9 cellular contexts compared by ENCODE assay signal in the genomic region with DNA sequence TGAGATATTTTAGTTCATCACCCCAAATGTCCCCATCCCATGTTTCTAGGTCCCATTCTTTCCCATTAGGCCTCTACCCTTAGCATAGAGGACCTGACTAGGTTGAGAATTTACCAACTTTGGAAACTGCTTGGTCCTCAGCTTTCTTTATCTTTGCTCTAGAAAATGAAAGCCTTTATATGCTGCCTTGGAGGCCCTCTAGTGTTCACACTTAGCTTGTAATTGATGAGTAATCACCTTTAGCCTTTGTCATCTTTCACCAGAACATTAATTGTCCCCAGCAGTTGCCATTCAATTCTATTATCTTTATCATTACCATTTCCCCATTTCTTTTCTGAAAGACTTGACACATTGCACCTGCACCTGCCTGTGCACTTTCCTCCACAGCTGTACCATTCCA.
A peak's percentile ranks its signal among the peaks of the same experiment; 100 is the strongest.
DNase-seq lines count a peak whose midpoint lies in the region; ATAC-seq, FAIRE-seq and TF ChIP-seq lines count a peak whose summit lies in the region.
"Had no signal": no experiment of that assay in that cellular context is flagged by ENCODE, and none has a peak within 500 bp of the region (broad histone marks: within the 10 kb centered on the region; RNA-seq: fewer than 3 reads in every experiment).

No MANE protein-coding gene starts in this region.

- H3K36me3 Mint-ChIP-seq in HFFc6 (ENCODE audit: low read depth) = no peaks in the 10 kb centered on the region

- H3K4me3 ChIP-seq in DOHH2 (ENCODE audit: low read length) (no peak overlapping the region), keratinocyte (ENCODE audit: control insufficient read depth in 2 of 3, extremely low read depth in 1 of 3, insufficient read depth in 2 of 3, low read depth in 1 of 3, low read length in 3 of 3) (no peak overlapping the region)

- no peaks in the 10 kb centered on the region for H3K9me1 ChIP-seq in keratinocyte (ENCODE audit: control insufficient read depth, extremely low read depth, insufficient read depth, low read length)

- no peak for FAIRE-seq in keratinocyte (lab: Jason Lieb, UNC)
- FAIRE-seq: endometrium had no signal

- no peaks in the 10 kb centered on the region for H3K9me3 Mint-ChIP-seq in HFFc6

- H3K4me1 ChIP-seq in DOHH2 (ENCODE audit: control insufficient read depth, low read length) (peaks cover 4% of the 10 kb centered on the region; the same call in 1 of the 2 replicates), keratinocyte (ENCODE audit: control insufficient read depth, extremely low read depth, insufficient read depth, low read length) (no peaks in the 10 kb centered on the region)

- TF ChIP-seq CTCF in DOHH2 (IDR thresholded peaks at IDR 0.05; ENCODE audit: low read depth, low read length, poor library complexity, severe bottlenecking) (peak; percentile 58), HFFc6 (IDR thresholded peaks at IDR 0.05) (peak; percentile 57), keratinocyte (optimal IDR thresholded peaks at IDR 0.05 in 1 of 3, IDR thresholded peaks at IDR 0.05 in 1 of 3, conservative IDR thresholded peaks at IDR 0.05 in 1 of 3; ENCODE audit: extremely low read depth in 1 of 3, insufficient read depth in 2 of 3, low read length in 3 of 3) (peak in 2 of 3 experiments; percentile 51 to 62)

- H3K36me3 ChIP-seq in DOHH2 (ENCODE audit: control insufficient read depth, low read length) = no peaks in the 10 kb centered on the region
- no peaks in the 10 kb centered on the region for H3K36me3 ChIP-seq in keratinocyte (ENCODE audit: control insufficient read depth in 2 of 2, extremely low read depth in 1 of 2, insufficient read depth in 2 of 2, low read length in 2 of 2)

- no peaks in the 10 kb centered on the region for H3K4me1 Mint-ChIP-seq in HFFc6 (ENCODE audit: low read depth)

- H4K20me1 ChIP-seq in DOHH2 (ENCODE audit: control insufficient read depth, insufficient read depth, low read depth, low read length) (no peaks in the 10 kb centered on the region), keratinocyte (ENCODE audit: control insufficient read depth, extremely low read depth, insufficient read depth, low read length) (no peaks in the 10 kb centered on the region)

- no peak overlapping the region for H3K9ac ChIP-seq in keratinocyte (ENCODE audit: control insufficient read depth, extremely low read depth, insufficient read depth, low read length)

- no peak for DNase-seq in HFFc6
- no peak for DNase-seq in keratinocyte (ENCODE audit: low read depth, low spot score)
- no peak for DNase-seq in NCI-H128 (lab: John Stamatoyannopoulos, UW; ENCODE audit: unreplicated experiment)
- DNase-seq in cerebellar nuclear complex (lab: John Stamatoyannopoulos, UW) = no peak
- DNase-seq in DMS153 (lab: John Stamatoyannopoulos, UW) = no peak
- no peak for DNase-seq in activated T-cell treated with anti-CD3 and anti-CD28 coated beads, Interleukin-2, amount 50 U/mL, for 1 hour

- H2AFZ ChIP-seq in keratinocyte (ENCODE audit: control insufficient read depth, low read length) = no peak overlapping the region

- H3K27me3 ChIP-seq in DOHH2 (ENCODE audit: control insufficient read depth, low read length) (no peaks in the 10 kb centered on the region), keratinocyte (ENCODE audit: control insufficient read depth, extremely low read depth, insufficient read depth, low read length) (no peaks in the 10 kb centered on the region)

- peaks cover 3% of the 10 kb centered on the region for H3K27me3 Mint-ChIP-seq in HFFc6 (ENCODE audit: insufficient read depth)

- no peaks in the 10 kb centered on the region for H3K9me2 ChIP-seq in DOHH2 (replicated peaks; ENCODE audit: control insufficient read depth, low read length)

- H3K4me3 Mint-ChIP-seq in HFFc6 = no peak overlapping the region

- dilution Hi-C loops in keratinocyte (cut with MboI; ENCODE audit: extremely low pct_ligation_motif_present, low sequenced_read_pairs) = no loop called here

- H3K9me3 ChIP-seq in DOHH2 (ENCODE audit: control insufficient read depth, insufficient read depth, low read length) (no peaks in the 10 kb centered on the region), keratinocyte (ENCODE audit: control insufficient read depth, low read depth, low read length) (no peaks in the 10 kb centered on the region)

- no peak overlapping the region for H3K4me2 ChIP-seq in DOHH2 (ENCODE audit: low read length)
- no peak overlapping the region for H3K4me2 ChIP-seq in keratinocyte (ENCODE audit: control insufficient read depth, extremely low read depth, insufficient read depth, low read depth, low read length)

- no peaks in the 10 kb centered on the region for H3F3A ChIP-seq in DOHH2 (ENCODE audit: control insufficient read depth, insufficient read depth)

- no peak overlapping the region for H3K27ac Mint-ChIP-seq in HFFc6

- H3K27ac ChIP-seq in DOHH2 (ENCODE audit: low read depth, low read length) = no peak overlapping the region
- H3K27ac ChIP-seq in keratinocyte (ENCODE audit: control insufficient read depth, insufficient read depth, low read length) = no peak overlapping the region

- H3K79me2 ChIP-seq in DOHH2 (ENCODE audit: control insufficient read depth, low read length) = no peaks in the 10 kb centered on the region
- H3K79me2 ChIP-seq in keratinocyte (ENCODE audit: control insufficient read depth, insufficient read depth, low read length) = no peaks in the 10 kb centered on the region

- ATAC-seq in SK-N-SH treated with all-trans-retinoic acid at 6 μM for 48 hours = peak; percentile 40; the same call in 1 of the 3 replicates

TF ChIP-seq in SK-N-SH treated with all-trans-retinoic acid at 6 μM for 48 hours, 23 proteins besides CTCF, POLR2A, EP300 and RAD21:
- TF ChIP-seq RARB (CRISPR knock-in tag; IDR thresholded peaks at IDR 0.05) = no peak
- TF ChIP-seq PPARA (CRISPR knock-in tag; IDR thresholded peaks at IDR 0.05; ENCODE audit: borderline replicate concordance) = no peak
- TF ChIP-seq, protein P1, sequence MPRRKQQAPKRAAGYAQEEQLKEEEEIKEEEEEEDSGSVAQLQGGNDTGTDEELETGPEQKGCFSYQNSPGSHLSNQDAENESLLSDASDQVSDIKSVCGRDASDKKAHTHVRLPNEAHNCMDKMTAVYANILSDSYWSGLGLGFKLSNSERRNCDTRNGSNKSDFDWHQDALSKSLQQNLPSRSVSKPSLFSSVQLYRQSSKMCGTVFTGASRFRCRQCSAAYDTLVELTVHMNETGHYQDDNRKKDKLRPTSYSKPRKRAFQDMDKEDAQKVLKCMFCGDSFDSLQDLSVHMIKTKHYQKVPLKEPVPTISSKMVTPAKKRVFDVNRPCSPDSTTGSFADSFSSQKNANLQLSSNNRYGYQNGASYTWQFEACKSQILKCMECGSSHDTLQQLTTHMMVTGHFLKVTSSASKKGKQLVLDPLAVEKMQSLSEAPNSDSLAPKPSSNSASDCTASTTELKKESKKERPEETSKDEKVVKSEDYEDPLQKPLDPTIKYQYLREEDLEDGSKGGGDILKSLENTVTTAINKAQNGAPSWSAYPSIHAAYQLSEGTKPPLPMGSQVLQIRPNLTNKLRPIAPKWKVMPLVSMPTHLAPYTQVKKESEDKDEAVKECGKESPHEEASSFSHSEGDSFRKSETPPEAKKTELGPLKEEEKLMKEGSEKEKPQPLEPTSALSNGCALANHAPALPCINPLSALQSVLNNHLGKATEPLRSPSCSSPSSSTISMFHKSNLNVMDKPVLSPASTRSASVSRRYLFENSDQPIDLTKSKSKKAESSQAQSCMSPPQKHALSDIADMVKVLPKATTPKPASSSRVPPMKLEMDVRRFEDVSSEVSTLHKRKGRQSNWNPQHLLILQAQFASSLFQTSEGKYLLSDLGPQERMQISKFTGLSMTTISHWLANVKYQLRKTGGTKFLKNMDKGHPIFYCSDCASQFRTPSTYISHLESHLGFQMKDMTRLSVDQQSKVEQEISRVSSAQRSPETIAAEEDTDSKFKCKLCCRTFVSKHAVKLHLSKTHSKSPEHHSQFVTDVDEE (CRISPR knock-in tag; IDR thresholded peaks at IDR 0.05) = no peak
- TF ChIP-seq, protein P2, sequence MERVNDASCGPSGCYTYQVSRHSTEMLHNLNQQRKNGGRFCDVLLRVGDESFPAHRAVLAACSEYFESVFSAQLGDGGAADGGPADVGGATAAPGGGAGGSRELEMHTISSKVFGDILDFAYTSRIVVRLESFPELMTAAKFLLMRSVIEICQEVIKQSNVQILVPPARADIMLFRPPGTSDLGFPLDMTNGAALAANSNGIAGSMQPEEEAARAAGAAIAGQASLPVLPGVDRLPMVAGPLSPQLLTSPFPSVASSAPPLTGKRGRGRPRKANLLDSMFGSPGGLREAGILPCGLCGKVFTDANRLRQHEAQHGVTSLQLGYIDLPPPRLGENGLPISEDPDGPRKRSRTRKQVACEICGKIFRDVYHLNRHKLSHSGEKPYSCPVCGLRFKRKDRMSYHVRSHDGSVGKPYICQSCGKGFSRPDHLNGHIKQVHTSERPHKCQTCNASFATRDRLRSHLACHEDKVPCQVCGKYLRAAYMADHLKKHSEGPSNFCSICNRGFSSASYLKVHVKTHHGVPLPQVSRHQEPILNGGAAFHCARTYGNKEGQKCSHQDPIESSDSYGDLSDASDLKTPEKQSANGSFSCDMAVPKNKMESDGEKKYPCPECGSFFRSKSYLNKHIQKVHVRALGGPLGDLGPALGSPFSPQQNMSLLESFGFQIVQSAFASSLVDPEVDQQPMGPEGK (CRISPR knock-in tag; IDR thresholded peaks at IDR 0.05; ENCODE audit: borderline replicate concordance) = no peak
- no peak for TF ChIP-seq ZC3H10 (CRISPR knock-in tag; IDR thresholded peaks at IDR 0.05)
- TF ChIP-seq GLIS3 (CRISPR knock-in tag; IDR thresholded peaks at IDR 0.05) = no peak
- no peak for TF ChIP-seq ISL1 (CRISPR knock-in tag; IDR thresholded peaks at IDR 0.05)
- TF ChIP-seq ARNTL (CRISPR knock-in tag; IDR thresholded peaks at IDR 0.05; ENCODE audit: borderline replicate concordance, low read depth) = no peak
- no peak for TF ChIP-seq TCF4 (CRISPR knock-in tag; IDR thresholded peaks at IDR 0.05; ENCODE audit: borderline replicate concordance)
- TF ChIP-seq TOX (CRISPR knock-in tag; IDR thresholded peaks at IDR 0.05; ENCODE audit: borderline replicate concordance) = no peak
- TF ChIP-seq BACH2 (CRISPR knock-in tag; IDR thresholded peaks at IDR 0.05; ENCODE audit: borderline replicate concordance) = no peak
- TF ChIP-seq OSR1 (CRISPR knock-in tag; IDR thresholded peaks at IDR 0.05) = no peak
- TF ChIP-seq, protein P3, sequence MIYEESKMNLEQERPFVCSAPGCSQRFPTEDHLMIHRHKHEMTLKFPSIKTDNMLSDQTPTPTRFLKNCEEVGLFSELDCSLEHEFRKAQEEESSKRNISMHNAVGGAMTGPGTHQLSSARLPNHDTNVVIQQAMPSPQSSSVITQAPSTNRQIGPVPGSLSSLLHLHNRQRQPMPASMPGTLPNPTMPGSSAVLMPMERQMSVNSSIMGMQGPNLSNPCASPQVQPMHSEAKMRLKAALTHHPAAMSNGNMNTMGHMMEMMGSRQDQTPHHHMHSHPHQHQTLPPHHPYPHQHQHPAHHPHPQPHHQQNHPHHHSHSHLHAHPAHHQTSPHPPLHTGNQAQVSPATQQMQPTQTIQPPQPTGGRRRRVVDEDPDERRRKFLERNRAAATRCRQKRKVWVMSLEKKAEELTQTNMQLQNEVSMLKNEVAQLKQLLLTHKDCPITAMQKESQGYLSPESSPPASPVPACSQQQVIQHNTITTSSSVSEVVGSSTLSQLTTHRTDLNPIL (CRISPR knock-in tag; IDR thresholded peaks at IDR 0.05; ENCODE audit: low read depth) = no peak
